In the genomic region with DNA sequence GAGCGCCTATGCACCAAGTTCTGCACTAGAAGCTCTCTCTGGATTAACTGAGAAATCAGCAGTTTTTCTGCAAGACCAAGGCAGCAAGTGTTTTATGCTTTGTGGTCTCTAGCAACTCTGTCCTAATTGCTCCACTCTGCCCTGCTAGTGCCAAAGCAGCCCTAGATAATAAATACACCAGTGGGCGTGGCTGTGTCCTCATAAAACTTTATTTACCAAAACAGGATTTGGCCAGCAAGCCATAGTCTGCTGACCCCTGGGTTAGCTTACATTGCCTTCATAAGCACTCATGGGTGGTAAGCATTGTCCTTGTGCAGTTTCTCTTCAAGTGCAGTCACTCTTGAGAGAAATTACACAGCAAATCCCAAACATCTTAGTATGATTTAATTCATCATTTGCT, we compare ENCODE assay signal across 32 cellular contexts. TPM values are rescaled to one million over a fixed set of nuclear protein-coding genes. Genes with fewer than 3 reads are reported as not detected.
DNase-seq lines count a peak whose midpoint lies in the region; ATAC-seq and TF ChIP-seq lines count a peak whose summit lies in the region.
"Had no signal": no experiment of that assay in that cellular context is flagged by ENCODE, and none has a peak within 500 bp of the region (broad histone marks: within the 10 kb centered on the region; RNA-seq: fewer than 3 reads in every experiment).

No MANE protein-coding gene starts in this region.

- TF ChIP-seq CTCF in WERI-Rb-1 (IDR thresholded peaks at IDR 0.05; ENCODE audit: low read depth, low read length): no peak

- ATAC-seq in GM19467 (IDR thresholded peaks at IDR 0.05; ENCODE audit: unreplicated experiment): no peak
- ATAC-seq: activated naive CD4-positive, alpha-beta T cell treated with anti-CD3 and anti-CD28 coated beads, Interleukin-2, amount 50 U/mL, for 72 hours; HCT116; left cardiac atrium; stimulated activated naive B cell treated with anti-CD40 and anti-IgM and Interleukin-4, amounts not matched to agents 10 μg/mL and 1 μg/mL and 100 μg/mL, for 72 hours; WTC11 had no signal

- H3K4me3 ChIP-seq in WERI-Rb-1 (ENCODE audit: low read depth, low read length): no peak overlapping the region
- H3K4me3 ChIP-seq: BLaER1 treated with 17β-estradiol and CSF1 and Interleukin-3, amounts not matched to agents 10 nM and 100 nM; upper lobe of left lung had no signal

- no peaks in the 10 kb centered on the region for H3K27me3 ChIP-seq in WERI-Rb-1 (ENCODE audit: insufficient read depth, low read depth, severe bottlenecking)
- H3K27me3 ChIP-seq: BLaER1 treated with 17β-estradiol and CSF1 and Interleukin-3, amounts not matched to agents 10 nM and 100 nM; upper lobe of left lung had no signal

- H3K36me3 ChIP-seq in WERI-Rb-1: no peaks in the 10 kb centered on the region
- H3K36me3 ChIP-seq: BLaER1 treated with 17β-estradiol and CSF1 and Interleukin-3, amounts not matched to agents 10 nM and 100 nM; upper lobe of left lung had no signal

- H3K9me3 ChIP-seq in WERI-Rb-1 (ENCODE audit: severe bottlenecking): peaks cover 10% of the 10 kb centered on the region
- H3K9me3 ChIP-seq: BLaER1 treated with 17β-estradiol and CSF1 and Interleukin-3, amounts not matched to agents 10 nM and 100 nM; Caco-2; upper lobe of left lung had no signal

- peak overlapping the region; percentile 22 for H3K27ac ChIP-seq in WERI-Rb-1
- H3K27ac ChIP-seq: 22Rv1; BLaER1 treated with 17β-estradiol and CSF1 and Interleukin-3, amounts not matched to agents 10 nM and 100 nM; upper lobe of left lung had no signal

- DNase-seq in NCI-H1417 (lab: John Stamatoyannopoulos, UW) (peak in 2 of 3 experiments; percentile 5 to 58), NCI-H1417 treated with DMSO at 0.1 percent for 48 hours (lab: John Stamatoyannopoulos, UW) (no peak), NCI-H2227 (lab: John Stamatoyannopoulos, UW; ENCODE audit: unreplicated experiment) (peak; percentile 11), WERI-Rb-1 (no peak), renal cortical epithelial cell (ENCODE audit: low read depth) (peak; percentile 80), NCI-H1930 (lab: John Stamatoyannopoulos, UW) (no peak)
- DNase-seq in effector CD8-positive, alpha-beta T cell (lab: John Stamatoyannopoulos, UW): no peak
- DNase-seq: activated CD4-positive, alpha-beta T cell treated with anti-CD3 and anti-CD28 coated beads, Interleukin-2, amount 10 ng/mL, durations not matched to agents 24 days and 14 days; activated effector memory CD4-positive, alpha-beta T cell treated with Interleukin-2 at 50 U/mL for 16 hours; Caco-2; immature natural killer cell; Kasumi-1; left cardiac atrium; mammary epithelial cell; MV-4-11; NCI-H1694 treated with DMSO at 0.1 percent for 48 hours; stimulated activated naive B cell treated with anti-CD40 and anti-IgM and Interleukin-4, amounts not matched to agents 10 μg/mL and 1 μg/mL and 100 μg/mL, for 72 hours; substantia nigra; SW 1271; T-helper 9 cell; upper lobe of left lung had no signal

RNA-seq across cellular contexts. Expression of a gene that starts 30.7 kb away (rescaled TPM):
- not detected in 2 replicates for total RNA-seq in renal cortical epithelial cell
- total RNA-seq: activated CD4-positive, alpha-beta T cell treated with anti-CD3 and anti-CD28 coated beads, Interleukin-2, amount 10 ng/mL, durations not matched to agents 24 days and 14 days; activated CD8-positive, alpha-beta memory T cell treated with anti-CD3 and anti-CD28 coated beads for 36 hours; activated naive CD4-positive, alpha-beta T cell treated with anti-CD3 and anti-CD28 coated beads, Interleukin-2, amount 50 U/mL, for 72 hours; Caco-2; fibroblast of lung; left cardiac atrium; mammary epithelial cell; NCI-H460; osteocyte; skeletal muscle tissue; WTC11 had no signal

Comparison
In these comparisons a context has a peak if more than half of its experiments do, and no peak if none do; other contexts are left out.
1. DNase-seq: peak in NCI-H1417 (2 of 3), NCI-H2227 (single experiment) and renal cortical epithelial cell (single experiment); none in NCI-H1417 treated with DMSO at 0.1 percent for 48 hours (single experiment), WERI-Rb-1 (single experiment), effector CD8-positive, alpha-beta T cell (single experiment) and NCI-H1930 (0 of 2).